1 cellular context compared by ENCODE assay signal in genomic region chr21:28640326-28640725, GRCh38.
TF ChIP-seq lines count a peak whose summit lies in the region.

No MANE protein-coding gene starts in this region.

TF ChIP-seq in IMR-90, 13 proteins besides CTCF, POLR2A, EP300 and RAD21 (continued from another document):
- TF ChIP-seq USF2 (IDR thresholded peaks at IDR 0.05; ENCODE audit: low read depth, low read length) (no peak), MAFK (IDR thresholded peaks at IDR 0.05; ENCODE audit: low read depth, low read length) (no peak), NFE2L2 (IDR thresholded peaks at IDR 0.05; ENCODE audit: low read depth, low read length) (no peak), SMC3 (IDR thresholded peaks at IDR 0.05; ENCODE audit: low read depth, low read length) (no peak)
